ENCODE assay signal across 14 cellular contexts in genomic region chr6:113690957-113691656, GRCh38.
A peak's percentile ranks its signal among the peaks of the same experiment; 100 is the strongest.
DNase-seq lines count a peak whose midpoint lies in the region; ATAC-seq, FAIRE-seq and TF ChIP-seq lines count a peak whose summit lies in the region.
"Had no signal": no experiment of that assay in that cellular context is flagged by ENCODE, and none has a peak within 500 bp of the region (broad histone marks: within the 10 kb centered on the region; RNA-seq: fewer than 3 reads in every experiment).

No MANE protein-coding gene starts in this region.

- TF ChIP-seq EP300 in K562 (IDR thresholded peaks at IDR 0.05; ENCODE audit: low read length), result no peak

- H3K18ac ChIP-seq in IMR-90 (ENCODE audit: low read depth, low read length) (no peak overlapping the region), mesenchymal stem cell (ENCODE audit: low read depth in 1 of 2, low read length in 2 of 2) (no peak overlapping the region)

- 0 out of 2 replicates have a peak overlapping the region, but pooled peaks have one; percentile 1 for H3K4ac ChIP-seq in IMR-90 (ENCODE audit: low read depth, low read length)
- no peak overlapping the region for H3K4ac ChIP-seq in mesenchymal stem cell (ENCODE audit: low read depth in 1 of 2, low read length in 2 of 2)

- in situ Hi-C loops in IMR-90 (cut with MboI; ENCODE audit: low sequenced_read_pairs), result no loop called here
- in situ Hi-C loops in K562 (cut with MboI), result no loop called here

- CTCF ChIA-PET in IMR-90 (lab: Yijun Ruan, JAX) (interaction anchor here (1.1 kb wide), 1 partner anchor 167 kb away, joined by 3 read pairs; no protein-coding TSS in a partner anchor), K562 (lab: Yijun Ruan, JAX; ENCODE audit: low intra/inter-chr PET ratio) (no interaction called here)

- H3K79me1 ChIP-seq in IMR-90 (ENCODE audit: low read depth in 1 of 2, low read length in 2 of 2) (no peaks in the 10 kb centered on the region), mesenchymal stem cell (replicated peaks; ENCODE audit: low read length, poor library complexity, severe bottlenecking) (no peaks in the 10 kb centered on the region)

- H4K8ac ChIP-seq in IMR-90 (ENCODE audit: low read depth in 2 of 2, low read length in 2 of 2), result no peak overlapping the region
- H4K8ac ChIP-seq in mesenchymal stem cell (ENCODE audit: low read length), result no peak overlapping the region

- H2AFZ ChIP-seq in IMR-90 (replicated peaks; ENCODE audit: low read length, poor library complexity) (no peak overlapping the region), K562 (ENCODE audit: low read depth, low read length) (no peak overlapping the region), mesenchymal stem cell (ENCODE audit: low read depth, low read length) (no peak overlapping the region)

- no peak for TF ChIP-seq CTCF in 22Rv1 (IDR thresholded peaks at IDR 0.05)
- TF ChIP-seq CTCF in IMR-90 (conservative IDR thresholded peaks at IDR 0.05; ENCODE audit: low read depth, low read length), result no peak
- no peak for TF ChIP-seq CTCF in K562 (IDR thresholded peaks at IDR 0.05 in 2 of 3, conservative IDR thresholded peaks at IDR 0.05 in 1 of 3; ENCODE audit: insufficient read depth in 2 of 3, low read depth in 1 of 3, low read length in 3 of 3)

- peak overlapping the region; percentile 2; the same call in 1 of the 2 replicates for H2BK120ac ChIP-seq in IMR-90 (ENCODE audit: low read depth, low read length)
- H2BK120ac ChIP-seq in mesenchymal stem cell (ENCODE audit: low read depth, low read length), result peak overlapping the region; percentile 49

- no peak overlapping the region for H2BK20ac ChIP-seq in IMR-90 (ENCODE audit: low read depth, low read length)

- H3K9me3 ChIP-seq in IMR-90 (ENCODE audit: control insufficient read depth, insufficient read depth, low read length) (no peaks in the 10 kb centered on the region), K562 (replicated peaks; ENCODE audit: control insufficient read depth, insufficient read depth, low read depth, low read length) (no peaks in the 10 kb centered on the region), mesenchymal stem cell (ENCODE audit: control insufficient read depth, low read length) (no peaks in the 10 kb centered on the region)
- H3K9me3 ChIP-seq: SJSA1 had no signal

- DNase-seq in IMR-90 (no peak), K562 (ENCODE audit: extremely low read depth in 1 of 4, low spot score in 3 of 4) (no peak), mesenchymal stem cell (no peak)
- DNase-seq in stimulated activated CD4-positive, alpha-beta T cell treated with anti-CD3 and anti-CD28 coated beads, Interleukin-15, amount 100 ng/mL, for 24 hours, result no peak
- DNase-seq: DND-41, GDM1, NCI-H1930, NCI-H524 had no signal

- H2AK9ac ChIP-seq in IMR-90 (replicated peaks; ENCODE audit: low read depth, low read length, poor library complexity), result no peak overlapping the region

- H4K91ac ChIP-seq in IMR-90 (ENCODE audit: insufficient read depth, low read depth, low read length), result peak overlapping the region; percentile 5; the same call in 1 of the 2 replicates
- no peak overlapping the region for H4K91ac ChIP-seq in mesenchymal stem cell (ENCODE audit: low read length)

- H3K56ac ChIP-seq in IMR-90 (ENCODE audit: extremely low read depth, insufficient read depth, low read length), result no peak overlapping the region

- peak overlapping the region; percentile 51; the same call in 2 of the 3 replicates for H2BK15ac ChIP-seq in IMR-90 (ENCODE audit: low read depth, low read length)
- no peak overlapping the region for H2BK15ac ChIP-seq in mesenchymal stem cell (ENCODE audit: low read depth, poor library complexity, severe bottlenecking)

- TF ChIP-seq POLR2A in IMR-90 (IDR thresholded peaks at IDR 0.05; ENCODE audit: low read depth, low read length), result no peak
- TF ChIP-seq POLR2A in K562 (conservative IDR thresholded peaks at IDR 0.05), result no peak

- ATAC-seq in IMR-90 (ENCODE audit: low read depth) (no peak), K562 (no peak), GM18519 (IDR thresholded peaks at IDR 0.05; ENCODE audit: low FRiP score, unreplicated experiment) (no peak), GM19035 (IDR thresholded peaks at IDR 0.05; ENCODE audit: unreplicated experiment) (no peak), GM21423 (IDR thresholded peaks at IDR 0.05; ENCODE audit: unreplicated experiment) (no peak)

- H3K4me3 ChIP-seq in IMR-90 (ENCODE audit: insufficient read depth, low read depth, low read length) (no peak overlapping the region), K562 (no peak overlapping the region), mesenchymal stem cell (ENCODE audit: insufficient read depth in 1 of 2, low read depth in 1 of 2, low read length in 2 of 2) (no peak overlapping the region)
- H3K4me3 ChIP-seq: SJSA1 had no signal

- H3K27me3 ChIP-seq in IMR-90 (ENCODE audit: control insufficient read depth, insufficient read depth, low read length) (peaks cover 17% of the 10 kb centered on the region; the same call in 1 of the 2 replicates), K562 (ENCODE audit: control insufficient read depth in 2 of 2, insufficient read depth in 2 of 2, low read length in 2 of 2) (no peaks in the 10 kb centered on the region), mesenchymal stem cell (ENCODE audit: control insufficient read depth in 1 of 2, insufficient read depth in 1 of 2, low read length in 2 of 2) (no peaks in the 10 kb centered on the region)
- H3K27me3 ChIP-seq: SJSA1 had no signal

- H3K9ac ChIP-seq in IMR-90 (ENCODE audit: low read depth, low read length) (no peak overlapping the region), K562 (ENCODE audit: insufficient read depth in 1 of 2, low read depth in 2 of 2, low read length in 2 of 2) (no peak overlapping the region), mesenchymal stem cell (ENCODE audit: low read length) (no peak overlapping the region)

- no peak for TF ChIP-seq RAD21 in IMR-90 (IDR thresholded peaks at IDR 0.05; ENCODE audit: low read length)
- no peak for TF ChIP-seq RAD21 in K562 (CRISPR knock-in tag; conservative IDR thresholded peaks at IDR 0.05 in 1 of 2, IDR thresholded peaks at IDR 0.05 in 1 of 2)

- H2AK5ac ChIP-seq in IMR-90 (ENCODE audit: low read depth, low read length) (peak overlapping the region; percentile 47), mesenchymal stem cell (ENCODE audit: low read length, severe bottlenecking) (peak overlapping the region; percentile 92)

- H2BK12ac ChIP-seq in mesenchymal stem cell (ENCODE audit: low read length in 2 of 2), result no peak overlapping the region

- H3K4me2 ChIP-seq in IMR-90 (ENCODE audit: low read depth, low read length), result peak overlapping the region; percentile 47; the same call in 1 of the 2 replicates
- H3K4me2 ChIP-seq in K562 (ENCODE audit: insufficient read depth, low read length), result no peak overlapping the region
- no peak overlapping the region for H3K4me2 ChIP-seq in mesenchymal stem cell (ENCODE audit: low read length, poor library complexity, severe bottlenecking)

- H4K20me1 ChIP-seq in IMR-90 (ENCODE audit: insufficient read depth, low read length) (no peaks in the 10 kb centered on the region), K562 (replicated peaks; ENCODE audit: control insufficient read depth, insufficient read depth, low read length) (no peaks in the 10 kb centered on the region)

- BruUV-seq in IMR-90 (replicated peaks; lab: Mats Ljungman, UMichigan) (no TSS peak), K562 (replicated peaks; lab: Mats Ljungman, UMichigan) (no TSS peak)

- H4K5ac ChIP-seq in IMR-90 (ENCODE audit: low read depth, low read length), result peak overlapping the region; percentile 64; the same call in 1 of the 2 replicates

- 97% methylated on average over 4 of the region's 7 CpGs; no CpG with 5 or more reads in 1 of the 2 experiments for WGBS in IMR-90 (ENCODE audit: extremely low coverage in 2 of 2, insufficient read length in 1 of 2), 2 experiments
- 3% methylated on average over 7 of the region's 7 CpGs for WGBS in K562 (ENCODE audit: insufficient coverage, low coverage, missing lambda C conversion rate)
- 87% methylated on average over 6 of the region's 7 CpGs for WGBS in mesenchymal stem cell

- dilution Hi-C loops in IMR-90 (cut with HindIII; ENCODE audit: low sequenced_read_pairs, unreplicated experiment), result no loop called here

- H3K36me3 ChIP-seq in IMR-90 (ENCODE audit: control insufficient read depth, insufficient read depth, low read length) (no peaks in the 10 kb centered on the region), K562 (ENCODE audit: control insufficient read depth, insufficient read depth, low read length) (no peaks in the 10 kb centered on the region), mesenchymal stem cell (ENCODE audit: control insufficient read depth in 1 of 2, insufficient read depth in 2 of 2, low read depth in 1 of 2, low read length in 2 of 2) (no peaks in the 10 kb centered on the region)
- H3K36me3 ChIP-seq: SJSA1 had no signal

- no peak for FAIRE-seq in K562 (lab: Jason Lieb, UNC)
- FAIRE-seq: GM12892 had no signal

- H3K4me1 ChIP-seq in IMR-90 (ENCODE audit: control insufficient read depth, insufficient read depth, low read length) (peaks cover 5% of the 10 kb centered on the region), K562 (replicated peaks in 1 of 2; ENCODE audit: control insufficient read depth in 2 of 2, insufficient read depth in 2 of 2, low read length in 2 of 2) (no peaks in the 10 kb centered on the region), mesenchymal stem cell (ENCODE audit: control insufficient read depth, insufficient read depth, low read depth, low read length) (no peaks in the 10 kb centered on the region)

- H3K14ac ChIP-seq in IMR-90 (replicated peaks; ENCODE audit: low read depth, low read length) (no peak overlapping the region), mesenchymal stem cell (ENCODE audit: low read length in 2 of 2) (no peak overlapping the region)

- H3K27ac ChIP-seq in 22Rv1 (peak overlapping the region; percentile 50), IMR-90 (ENCODE audit: insufficient read depth, low read length) (no peak overlapping the region), K562 (ENCODE audit: extremely low read depth, low read depth, low read length) (no peak overlapping the region), mesenchymal stem cell (ENCODE audit: low read length, poor library complexity, severe bottlenecking) (no peak overlapping the region)

- H3K23ac ChIP-seq in IMR-90 (ENCODE audit: low read depth, low read length) (no peak overlapping the region), mesenchymal stem cell (ENCODE audit: low read length in 2 of 2) (no peak overlapping the region)

- H3K79me2 ChIP-seq in K562 (ENCODE audit: control insufficient read depth, insufficient read depth, low read length), result no peaks in the 10 kb centered on the region

- intact Hi-C loops in IMR-90 (cut with micrococcal nuclease), result loop anchor here (1.0 to 10.0 kb wide), 2 partner anchors 126 to 277 kb away; no protein-coding TSS in a partner anchor
- intact Hi-C loops in K562 (cut with micrococcal nuclease), result no loop called here

- H3K9me1 ChIP-seq in IMR-90 (ENCODE audit: insufficient read depth, low read length) (no peaks in the 10 kb centered on the region; the same call in 1 of the 2 replicates), K562 (ENCODE audit: control insufficient read depth, insufficient read depth, low read length) (no peaks in the 10 kb centered on the region)

- H2BK5ac ChIP-seq in IMR-90 (ENCODE audit: low read depth, low read length, poor library complexity, severe bottlenecking) (no peak overlapping the region), mesenchymal stem cell (ENCODE audit: low read depth, low read length, poor library complexity, severe bottlenecking) (no peak overlapping the region)

- POLR2A ChIA-PET in IMR-90 (lab: Charles Lee; ENCODE audit: unreplicated experiment), result interaction anchor here (0.6 kb wide), 1 partner anchor 1930 kb away, joined by 3 read pairs; no protein-coding TSS in a partner anchor
- POLR2A ChIA-PET in K562 (lab: Yijun Ruan, JAX), result interaction anchor here (0.5 kb wide), 1 partner anchor 31 kb away, joined by 3 read pairs; no protein-coding TSS in a partner anchor
